Comparison of ENCODE assay signal across 1 cellular context in genomic region chr13:38180670-38181069, GRCh38.
TF ChIP-seq lines count a peak whose summit lies in the region.

No MANE protein-coding gene starts in this region.

TF ChIP-seq in GM12878, 131 proteins besides CTCF, POLR2A, EP300 and RAD21 (continued from another document):
- TF ChIP-seq CUX1 (IDR thresholded peaks at IDR 0.05; ENCODE audit: insufficient replicate concordance, low read depth, low read length) = no peak
- TF ChIP-seq SREBF1 (IDR thresholded peaks at IDR 0.05; ENCODE audit: low read length) = no peak
- no peak for TF ChIP-seq CEBPZ (IDR thresholded peaks at IDR 0.05; ENCODE audit: low read depth, low read length)
- no peak for TF ChIP-seq TCF12 (IDR thresholded peaks at IDR 0.05; ENCODE audit: low read depth, low read length)
- no peak for TF ChIP-seq KLF5 (IDR thresholded peaks at IDR 0.05; ENCODE audit: partially characterized antibody)
- TF ChIP-seq IRF5 (IDR thresholded peaks at IDR 0.05; ENCODE audit: borderline replicate concordance) = no peak
- TF ChIP-seq SRF (IDR thresholded peaks at IDR 0.05; ENCODE audit: low read depth in 2 of 2, low read length in 2 of 2) = no peak
- TF ChIP-seq CEBPB (IDR thresholded peaks at IDR 0.05; ENCODE audit: borderline replicate concordance in 1 of 2, low read depth in 2 of 2, low read length in 2 of 2) = no peak
- TF ChIP-seq TCF7 (IDR thresholded peaks at IDR 0.05; ENCODE audit: borderline replicate concordance) = no peak
- TF ChIP-seq BCL3 (IDR thresholded peaks at IDR 0.05; ENCODE audit: borderline replicate concordance, insufficient read depth, low read depth, low read length, poor library complexity, severe bottlenecking) = no peak
